ENCODE assay signal across 19 cellular contexts in genomic region chr9:118929317-118929716, GRCh38.
A peak's percentile ranks its signal among the peaks of the same experiment; 100 is the strongest.
DNase-seq lines count a peak whose midpoint lies in the region; ATAC-seq, FAIRE-seq and TF ChIP-seq lines count a peak whose summit lies in the region.
"Had no signal": no experiment of that assay in that cellular context is flagged by ENCODE, and none has a peak within 500 bp of the region (broad histone marks: within the 10 kb centered on the region; RNA-seq: fewer than 3 reads in every experiment).

No MANE protein-coding gene starts in this region.

- in situ Hi-C loops in IMR-90 (cut with MboI; ENCODE audit: low sequenced_read_pairs): no loop called here

- no TSS peak for BruUV-seq in IMR-90 (replicated peaks; lab: Mats Ljungman, UMichigan)

- H2BK20ac ChIP-seq in IMR-90 (ENCODE audit: low read depth, low read length): no peak overlapping the region

- H3K79me1 ChIP-seq in IMR-90 (ENCODE audit: low read depth in 1 of 2, low read length in 2 of 2): no peaks in the 10 kb centered on the region

- ATAC-seq in IMR-90 (ENCODE audit: low read depth) (no peak), HG03378 (IDR thresholded peaks at IDR 0.05; ENCODE audit: unreplicated experiment) (no peak), GM19328 (IDR thresholded peaks at IDR 0.05; ENCODE audit: unreplicated experiment) (no peak)
- ATAC-seq: stimulated activated memory B cell treated with anti-CD40 and anti-IgM and Interleukin-4, amounts not matched to agents 10 μg/mL and 1 μg/mL and 100 μg/mL, for 72 hours had no signal

- peaks cover 6% of the 10 kb centered on the region; the same call in 1 of the 2 replicates for H3K9me3 ChIP-seq in IMR-90 (ENCODE audit: control insufficient read depth, insufficient read depth, low read length)
- H3K9me3 ChIP-seq: BLaER1 treated with 17β-estradiol and CSF1 and Interleukin-3, amounts not matched to agents 10 nM and 100 nM had no signal

- no peak overlapping the region for H2BK120ac ChIP-seq in IMR-90 (ENCODE audit: low read depth, low read length)

- no peak overlapping the region for H3K14ac ChIP-seq in IMR-90 (replicated peaks; ENCODE audit: low read depth, low read length)

- TF ChIP-seq CTCF in BJ (IDR thresholded peaks at IDR 0.05; ENCODE audit: insufficient read depth, low read depth, low read length) (no peak), IMR-90 (conservative IDR thresholded peaks at IDR 0.05; ENCODE audit: low read depth, low read length) (no peak), bronchial epithelial cell (IDR thresholded peaks at IDR 0.05; ENCODE audit: insufficient read depth, low read length, severe bottlenecking) (no peak)

- H2AK5ac ChIP-seq in IMR-90 (ENCODE audit: low read depth, low read length): no peak overlapping the region

- H3K4me3 ChIP-seq in BJ (ENCODE audit: low read depth, low read length) (no peak overlapping the region), IMR-90 (ENCODE audit: insufficient read depth, low read depth, low read length) (no peak overlapping the region), bronchial epithelial cell (ENCODE audit: low read depth, low read length) (no peak overlapping the region)
- H3K4me3 ChIP-seq: BLaER1 treated with 17β-estradiol and CSF1 and Interleukin-3, amounts not matched to agents 10 nM and 100 nM; SK-N-MC; skin epidermis had no signal

- no peak overlapping the region for H3K4ac ChIP-seq in IMR-90 (ENCODE audit: low read depth, low read length)

- DNase-seq in BJ (ENCODE audit: low read depth) (peak; percentile 52), IMR-90 (peak; percentile 1), bronchial epithelial cell (ENCODE audit: low read depth) (peak; percentile 3), myocyte (ENCODE audit: low read depth) (peak; percentile 92), HuH-7.5 (ENCODE audit: low spot score) (no peak), HT-29 (ENCODE audit: low spot score) (no peak)
- DNase-seq: activated CD4-positive, alpha-beta memory T cell treated with anti-CD3 and anti-CD28 coated beads, Interleukin-2, amount 10 ng/mL, durations not matched to agents 7 days and 5 days; amygdala; dermis blood vessel endothelial cell; KG1; midbrain; nucleus accumbens had no signal

- H3K9me1 ChIP-seq in IMR-90 (ENCODE audit: insufficient read depth, low read length): no peaks in the 10 kb centered on the region

- CTCF ChIA-PET in BJ (lab: Yijun Ruan, JAX): no interaction called here
- CTCF ChIA-PET in IMR-90 (lab: Yijun Ruan, JAX): no interaction called here

- no peak overlapping the region for H3K56ac ChIP-seq in IMR-90 (ENCODE audit: extremely low read depth, insufficient read depth, low read length)

- no peaks in the 10 kb centered on the region for H4K20me1 ChIP-seq in IMR-90 (ENCODE audit: insufficient read depth, low read length)
- H4K20me1 ChIP-seq: BLaER1 treated with 17β-estradiol and CSF1 and Interleukin-3, amounts not matched to agents 10 nM and 100 nM had no signal

- no peaks in the 10 kb centered on the region for H3K27me3 ChIP-seq in BJ (ENCODE audit: control insufficient read depth, insufficient read depth, low read length)
- H3K27me3 ChIP-seq in IMR-90 (ENCODE audit: control insufficient read depth, insufficient read depth, low read length): no peaks in the 10 kb centered on the region
- no peaks in the 10 kb centered on the region for H3K27me3 ChIP-seq in bronchial epithelial cell (ENCODE audit: control insufficient read depth, insufficient read depth, low read length)
- H3K27me3 ChIP-seq: BLaER1 treated with 17β-estradiol and CSF1 and Interleukin-3, amounts not matched to agents 10 nM and 100 nM had no signal

- no peak for TF ChIP-seq POLR2A in IMR-90 (IDR thresholded peaks at IDR 0.05; ENCODE audit: low read depth, low read length)

- no peak overlapping the region for H4K8ac ChIP-seq in IMR-90 (ENCODE audit: low read depth in 2 of 2, low read length in 2 of 2)

- H4K91ac ChIP-seq in IMR-90 (ENCODE audit: insufficient read depth, low read depth, low read length): no peak overlapping the region

- no peak overlapping the region for H3K18ac ChIP-seq in IMR-90 (ENCODE audit: low read depth, low read length)

- POLR2A ChIA-PET in BJ (lab: Charles Lee) (no interaction called here), IMR-90 (lab: Charles Lee; ENCODE audit: unreplicated experiment) (no interaction called here)

- no peak overlapping the region for H2AFZ ChIP-seq in IMR-90 (replicated peaks; ENCODE audit: low read length, poor library complexity)

- no peak overlapping the region for H3K27ac ChIP-seq in IMR-90 (ENCODE audit: insufficient read depth, low read length)
- H3K27ac ChIP-seq: BLaER1 treated with 17β-estradiol and CSF1 and Interleukin-3, amounts not matched to agents 10 nM and 100 nM; SK-N-MC; skin epidermis had no signal

- H2BK15ac ChIP-seq in IMR-90 (ENCODE audit: low read depth, low read length): no peak overlapping the region

- no peak overlapping the region for H4K5ac ChIP-seq in IMR-90 (ENCODE audit: low read depth, low read length)

- H3K9ac ChIP-seq in IMR-90 (ENCODE audit: low read depth, low read length): no peak overlapping the region
- H3K9ac ChIP-seq: BLaER1 treated with 17β-estradiol and CSF1 and Interleukin-3, amounts not matched to agents 10 nM and 100 nM had no signal

- H3K4me1 ChIP-seq in IMR-90 (ENCODE audit: control insufficient read depth, insufficient read depth, low read length): no peaks in the 10 kb centered on the region
- H3K4me1 ChIP-seq: BLaER1 treated with 17β-estradiol and CSF1 and Interleukin-3, amounts not matched to agents 10 nM and 100 nM had no signal

- no peak for FAIRE-seq in bronchial epithelial cell (lab: Jason Lieb, UNC)
- FAIRE-seq: TTC549 had no signal

- dilution Hi-C loops in IMR-90 (cut with HindIII; ENCODE audit: low sequenced_read_pairs, unreplicated experiment): no loop called here

- TF ChIP-seq RAD21 in IMR-90 (IDR thresholded peaks at IDR 0.05; ENCODE audit: low read length): no peak

- WGBS in IMR-90 (ENCODE audit: extremely low coverage in 2 of 2, insufficient read length in 1 of 2), 2 experiments: no CpG with 5 or more reads among the region's 2 CpGs

- H2BK5ac ChIP-seq in IMR-90 (ENCODE audit: low read depth, low read length, poor library complexity, severe bottlenecking): no peak overlapping the region

- no peaks in the 10 kb centered on the region for H3K36me3 ChIP-seq in BJ (ENCODE audit: control insufficient read depth, insufficient read depth, low read length)
- H3K36me3 ChIP-seq in IMR-90 (ENCODE audit: control insufficient read depth, insufficient read depth, low read length): no peaks in the 10 kb centered on the region
- no peaks in the 10 kb centered on the region for H3K36me3 ChIP-seq in bronchial epithelial cell (ENCODE audit: control insufficient read depth, insufficient read depth, low read length)
- H3K36me3 ChIP-seq: BLaER1 treated with 17β-estradiol and CSF1 and Interleukin-3, amounts not matched to agents 10 nM and 100 nM had no signal

- no peak overlapping the region for H3K23ac ChIP-seq in IMR-90 (ENCODE audit: low read depth, low read length)

- no peak overlapping the region for H2AK9ac ChIP-seq in IMR-90 (replicated peaks; ENCODE audit: low read depth, low read length, poor library complexity)

- intact Hi-C loops in IMR-90 (cut with micrococcal nuclease): no loop called here

- H3K4me2 ChIP-seq in IMR-90 (ENCODE audit: low read depth, low read length): no peak overlapping the region
- H3K4me2 ChIP-seq: BLaER1 treated with 17β-estradiol and CSF1 and Interleukin-3, amounts not matched to agents 10 nM and 100 nM had no signal

TF ChIP-seq in IMR-90, 13 proteins besides CTCF, POLR2A, EP300 and RAD21:
- TF ChIP-seq FOS (IDR thresholded peaks at IDR 0.05; ENCODE audit: low read depth, low read length): no peak
- TF ChIP-seq MAZ (IDR thresholded peaks at IDR 0.05; ENCODE audit: borderline replicate concordance, low read depth, low read length): no peak
- TF ChIP-seq MXI1 (IDR thresholded peaks at IDR 0.05; ENCODE audit: borderline replicate concordance, low read depth, low read length): no peak
- TF ChIP-seq CEBPB (IDR thresholded peaks at IDR 0.05; ENCODE audit: low read depth, low read length): no peak
- no peak for TF ChIP-seq ELK1 (IDR thresholded peaks at IDR 0.05; ENCODE audit: borderline replicate concordance, low read depth, low read length)
- no peak for TF ChIP-seq CHD1 (IDR thresholded peaks at IDR 0.05; ENCODE audit: low read depth, low read length)
- no peak for TF ChIP-seq RCOR1 (IDR thresholded peaks at IDR 0.05; ENCODE audit: insufficient replicate concordance, low read length)
- no peak for TF ChIP-seq BHLHE40 (IDR thresholded peaks at IDR 0.05; ENCODE audit: low read depth, low read length)
- no peak for TF ChIP-seq MAFK (IDR thresholded peaks at IDR 0.05; ENCODE audit: low read depth, low read length)
- TF ChIP-seq USF2 (IDR thresholded peaks at IDR 0.05; ENCODE audit: low read depth, low read length): no peak
- no peak for TF ChIP-seq SMC3 (IDR thresholded peaks at IDR 0.05; ENCODE audit: low read depth, low read length)
- no peak for TF ChIP-seq RFX5 (IDR thresholded peaks at IDR 0.05; ENCODE audit: low read depth, low read length)
- no peak for TF ChIP-seq NFE2L2 (IDR thresholded peaks at IDR 0.05; ENCODE audit: low read depth, low read length)

Comparison
In these comparisons a context has a peak if more than half of its experiments do, and no peak if none do; other contexts are left out.
1. DNase-seq: peak in BJ (single experiment), IMR-90 (single experiment), bronchial epithelial cell (single experiment) and myocyte (single experiment); none in HuH-7.5 (single experiment) and HT-29 (single experiment).